ENCODE assay signal across 17 cellular contexts in genomic region chr9:12816656-12817101, GRCh38. TPM values are rescaled to one million over a fixed set of nuclear protein-coding genes. Genes with fewer than 3 reads are reported as not detected.
A peak's percentile ranks its signal among the peaks of the same experiment; 100 is the strongest.
DNase-seq lines count a peak whose midpoint lies in the region; ATAC-seq, FAIRE-seq and TF ChIP-seq lines count a peak whose summit lies in the region.
"Had no signal": no experiment of that assay in that cellular context is flagged by ENCODE, and none has a peak within 500 bp of the region (broad histone marks: within the 10 kb centered on the region; RNA-seq: fewer than 3 reads in every experiment).

No MANE protein-coding gene starts in this region.

- WGBS in pancreas, 2 donors, result 30 to 32% methylated on average over 3 of the region's 3 CpGs

- H3K4me2 ChIP-seq in fibroblast of lung (ENCODE audit: extremely low read depth, insufficient read depth, low read length), result no peak overlapping the region

- no peak overlapping the region for H3K4me3 ChIP-seq in fibroblast of lung (replicated peaks in 1 of 4; ENCODE audit: control extremely low read depth in 1 of 4, insufficient read depth in 1 of 4, low read depth in 3 of 4, low read length in 4 of 4)
- H3K4me3 ChIP-seq in pancreas, result no peak overlapping the region

- ATAC-seq in pancreas, result peak in 1 of 4 donors; percentile 5
- no peak for ATAC-seq in GM19324 (IDR thresholded peaks at IDR 0.05; ENCODE audit: low FRiP score, unreplicated experiment)
- no peak for ATAC-seq in HG03442 (IDR thresholded peaks at IDR 0.05; ENCODE audit: unreplicated experiment)
- ATAC-seq in GM21515 (IDR thresholded peaks at IDR 0.05; ENCODE audit: unreplicated experiment), result no peak
- ATAC-seq: activated T-cell treated with anti-CD3 and anti-CD28 coated beads, Interleukin-2, amount 50 U/mL, for 72 hours; stimulated activated naive CD8-positive, alpha-beta T cell treated with anti-CD3 and anti-CD28 coated beads, Interleukin-15, Interleukin-2, amounts not matched to agents 100 U/mL and 50 U/mL, for 24 hours had no signal

- FAIRE-seq in pancreas (lab: Jason Lieb, UNC), result no peak
- FAIRE-seq in GM12891 (lab: Jason Lieb, UNC), result no peak
- FAIRE-seq: colon had no signal

- H3K79me2 ChIP-seq in fibroblast of lung (ENCODE audit: control insufficient read depth, insufficient read depth, low read length), result peaks cover 25% of the 10 kb centered on the region

- H3K9ac ChIP-seq in fibroblast of lung (ENCODE audit: insufficient read depth, low read length), result no peak overlapping the region

- peaks cover 2% of the 10 kb centered on the region for H3K36me3 ChIP-seq in fibroblast of lung (ENCODE audit: control insufficient read depth, insufficient read depth, low read length)
- H3K36me3 ChIP-seq in pancreas, result no peaks in the 10 kb centered on the region

- peaks cover 28% of the 10 kb centered on the region for H3K4me1 ChIP-seq in fibroblast of lung (ENCODE audit: control insufficient read depth, extremely low read depth, insufficient read depth, low read length)
- H3K4me1 ChIP-seq in pancreas, result peaks cover 23 to 44% (median 33%) of the 10 kb centered on the region in 3 donors

- TF ChIP-seq CTCF in fibroblast of lung (conservative IDR thresholded peaks at IDR 0.05 in 1 of 2, IDR thresholded peaks at IDR 0.05 in 1 of 2; ENCODE audit: low read depth in 1 of 2, low read length in 2 of 2) (no peak), pancreas (IDR thresholded peaks at IDR 0.05) (no peak)

- intact Hi-C loops in pancreas (cut with DNase I), result no loop called here

- no peak for TF ChIP-seq POLR2A in GM12891 (IDR thresholded peaks at IDR 0.05; ENCODE audit: low read depth, low read length)

- no peaks in the 10 kb centered on the region for H3K9me3 ChIP-seq in fibroblast of lung (ENCODE audit: control insufficient read depth, insufficient read depth, low read depth, low read length)
- no peaks in the 10 kb centered on the region for H3K9me3 ChIP-seq in pancreas

- no peaks in the 10 kb centered on the region for H4K20me1 ChIP-seq in fibroblast of lung (ENCODE audit: control insufficient read depth, extremely low read depth, insufficient read depth, low read length)

- no peak overlapping the region for H2AFZ ChIP-seq in fibroblast of lung (ENCODE audit: low read length)

- H3K27ac ChIP-seq in fibroblast of lung (ENCODE audit: insufficient read depth, low read length) (peak overlapping the region; percentile 68), pancreas (peak overlapping the region; percentile 18 to 85 (median 53))

- no peaks in the 10 kb centered on the region for H3K27me3 ChIP-seq in fibroblast of lung (ENCODE audit: control insufficient read depth, insufficient read depth, low read length)
- H3K27me3 ChIP-seq in pancreas, result no peaks in the 10 kb centered on the region

- DNase-seq in DMS53 (lab: John Stamatoyannopoulos, UW) (peak; percentile 72), NCI-H774 (lab: John Stamatoyannopoulos, UW) (peak; percentile 21), fibroblast of lung (ENCODE audit: low read depth in 2 of 2) (no peak), pancreas (no peak), GM12891 (ENCODE audit: insufficient read length, low spot score) (no peak)
- DNase-seq: activated CD4-positive, alpha-beta T cell treated with anti-CD3 and anti-CD28 coated beads, Interleukin-2, amount 50 U/mL, for 48 hours; activated T-cell treated with anti-CD3 and anti-CD28 coated beads, Interleukin-2, amount 50 U/mL, for 72 hours; AML-193; DMS 273 treated with DMSO at 0.1 percent for 48 hours; immature natural killer cell; midbrain; NCI-H1092; stimulated activated naive CD8-positive, alpha-beta T cell treated with anti-CD3 and anti-CD28 coated beads, Interleukin-15, Interleukin-2, amounts not matched to agents 100 U/mL and 50 U/mL, for 24 hours had no signal

TF ChIP-seq in GM12891, 5 proteins besides CTCF, POLR2A, EP300 and RAD21:
- TF ChIP-seq TAF1 (IDR thresholded peaks at IDR 0.05; ENCODE audit: low read depth, low read length) (no peak), POU2F2 (IDR thresholded peaks at IDR 0.05; ENCODE audit: low read depth, low read length) (no peak), PAX5 (IDR thresholded peaks at IDR 0.05; ENCODE audit: insufficient read depth, low read length, severe bottlenecking) (no peak), POLR2AphosphoS5 (IDR thresholded peaks at IDR 0.05; ENCODE audit: low read depth, low read length) (no peak), SPI1 (IDR thresholded peaks at IDR 0.05; ENCODE audit: low read depth, low read length) (no peak)
TF ChIP-seq in GM12891: peak in this region for 0.

RNA-seq across cellular contexts. Expression of gene LURAP1L, which starts 41.9 kb away (rescaled TPM):
- 87.6 and 94.1 TPM in 2 replicates for total RNA-seq in fibroblast of lung
- polyA plus RNA-seq in fibroblast of lung, result 26.0 and 39.9 TPM in 2 replicates
- polyA plus RNA-seq in fibroblast of lung (2012), result 18.1 and 26.2 TPM in 2 replicates
- polyA minus RNA-seq in fibroblast of lung (ENCODE audit: low replicate concordance), result 21.1 and 23.6 TPM in 2 replicates
- 10 to 100 TPM in 5 of 6 donors, 1 to 10 TPM in 1; 6.5 to 21.1 (median 13.7) TPM for total RNA-seq in pancreas
- 10 to 100 TPM; 10.9 to 11.3 TPM for polyA plus RNA-seq in pancreas
- polyA plus RNA-seq in GM12891 (2012; ENCODE audit: low read depth, missing spikeins), result not detected
- total RNA-seq: activated T-cell treated with anti-CD3 and anti-CD28 coated beads, Interleukin-2, amount 50 U/mL, for 72 hours had no signal
- polyA plus RNA-seq: immature natural killer cell had no signal

Comparison
In these comparisons a context has a peak if more than half of its experiments do, and no peak if none do; other contexts are left out.
1. DNase-seq: peak in DMS53 (single experiment) and NCI-H774 (single experiment); none in fibroblast of lung (0 of 2), pancreas (0 of 6) and GM12891 (single experiment).